ENCODE assay signal across 1 cellular context in the genomic region with DNA sequence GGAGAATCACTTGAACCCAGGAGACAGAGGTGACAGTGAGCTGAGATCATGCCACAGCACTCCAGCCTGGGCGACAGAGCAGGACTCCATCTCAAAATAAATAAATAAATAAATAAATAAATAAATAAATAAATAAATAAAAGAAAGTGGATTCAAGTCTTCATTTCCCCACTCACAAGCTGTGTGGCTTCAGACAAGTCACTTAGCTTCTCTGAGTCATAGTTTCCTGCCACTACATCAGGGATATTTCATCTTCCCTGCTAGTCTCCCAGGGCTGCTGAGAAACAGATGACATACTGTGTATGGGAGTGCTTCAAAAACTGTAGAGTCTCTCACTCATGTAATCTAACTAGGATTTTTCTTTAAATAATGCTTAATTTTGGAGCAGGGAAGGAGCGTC.
TF ChIP-seq lines count a peak whose summit lies in the region.

No MANE protein-coding gene starts in this region.

TF ChIP-seq in HepG2, 621 proteins besides CTCF, POLR2A, EP300 and RAD21 (continued from another document):
- TF ChIP-seq, protein P1, sequence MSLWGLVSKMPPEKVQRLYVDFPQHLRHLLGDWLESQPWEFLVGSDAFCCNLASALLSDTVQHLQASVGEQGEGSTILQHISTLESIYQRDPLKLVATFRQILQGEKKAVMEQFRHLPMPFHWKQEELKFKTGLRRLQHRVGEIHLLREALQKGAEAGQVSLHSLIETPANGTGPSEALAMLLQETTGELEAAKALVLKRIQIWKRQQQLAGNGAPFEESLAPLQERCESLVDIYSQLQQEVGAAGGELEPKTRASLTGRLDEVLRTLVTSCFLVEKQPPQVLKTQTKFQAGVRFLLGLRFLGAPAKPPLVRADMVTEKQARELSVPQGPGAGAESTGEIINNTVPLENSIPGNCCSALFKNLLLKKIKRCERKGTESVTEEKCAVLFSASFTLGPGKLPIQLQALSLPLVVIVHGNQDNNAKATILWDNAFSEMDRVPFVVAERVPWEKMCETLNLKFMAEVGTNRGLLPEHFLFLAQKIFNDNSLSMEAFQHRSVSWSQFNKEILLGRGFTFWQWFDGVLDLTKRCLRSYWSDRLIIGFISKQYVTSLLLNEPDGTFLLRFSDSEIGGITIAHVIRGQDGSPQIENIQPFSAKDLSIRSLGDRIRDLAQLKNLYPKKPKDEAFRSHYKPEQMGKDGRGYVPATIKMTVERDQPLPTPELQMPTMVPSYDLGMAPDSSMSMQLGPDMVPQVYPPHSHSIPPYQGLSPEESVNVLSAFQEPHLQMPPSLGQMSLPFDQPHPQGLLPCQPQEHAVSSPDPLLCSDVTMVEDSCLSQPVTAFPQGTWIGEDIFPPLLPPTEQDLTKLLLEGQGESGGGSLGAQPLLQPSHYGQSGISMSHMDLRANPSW (CRISPR knock-in tag; IDR thresholded peaks at IDR 0.05; ENCODE audit: borderline replicate concordance): no peak
- no peak for TF ChIP-seq KLF11 (CRISPR knock-in tag; IDR thresholded peaks at IDR 0.05)
